34 cellular contexts compared by ENCODE assay signal in genomic region chr11:90380206-90380605, GRCh38.
"Had no signal": no experiment of that assay in that cellular context is flagged by ENCODE, and none has a peak within 500 bp of the region (broad histone marks: within the 10 kb centered on the region; RNA-seq: fewer than 3 reads in every experiment).

No MANE protein-coding gene starts in this region.

- H3K27ac ChIP-seq: KMS-11 had no signal

- DNase-seq: Karpas-422, Kasumi-1, MG63, MM.1S, MV-4-11, NCI-H1048, NCI-H1092, NCI-H1092 treated with DMSO at 0.1 percent for 48 hours, NCI-H1105, NCI-H1105 treated with DMSO at 0.1 percent for 48 hours, NCI-H1417, NCI-H1417 treated with DMSO at 0.1 percent for 48 hours, NCI-H1436, NCI-H1436 treated with DMSO at 0.1 percent for 48 hours, NCI-H146, NCI-H1694, NCI-H1694 treated with DMSO at 0.1 percent for 48 hours, NCI-H187, NCI-H187 treated with DMSO at 0.1 percent for 48 hours, NCI-H1930, NCI-H2029, NCI-H2029 treated with DMSO at 0.1 percent for 48 hours, NCI-H2081, NCI-H2081 treated with DMSO at 0.1 percent for 48 hours, NCI-H2107, NCI-H2171, NCI-H2171 treated with DMSO at 0.1 percent for 48 hours, NCI-H2227 treated with DMSO at 0.1 percent for 48 hours, NCI-H226, NCI-H345, NCI-H446, NCI-H446 treated with DMSO at 0.1 percent for 48 hours, NCI-H510A had no signal

- H3K4me3 ChIP-seq: MG63 had no signal

- H3K27me3 ChIP-seq: MG63 had no signal

- H3K9me3 ChIP-seq: MG63 had no signal

- H3K4me2 ChIP-seq: KMS-11 had no signal

- H3K9ac ChIP-seq: KMS-11 had no signal

- H3K36me3 ChIP-seq: MG63 had no signal
